In the genomic region with DNA sequence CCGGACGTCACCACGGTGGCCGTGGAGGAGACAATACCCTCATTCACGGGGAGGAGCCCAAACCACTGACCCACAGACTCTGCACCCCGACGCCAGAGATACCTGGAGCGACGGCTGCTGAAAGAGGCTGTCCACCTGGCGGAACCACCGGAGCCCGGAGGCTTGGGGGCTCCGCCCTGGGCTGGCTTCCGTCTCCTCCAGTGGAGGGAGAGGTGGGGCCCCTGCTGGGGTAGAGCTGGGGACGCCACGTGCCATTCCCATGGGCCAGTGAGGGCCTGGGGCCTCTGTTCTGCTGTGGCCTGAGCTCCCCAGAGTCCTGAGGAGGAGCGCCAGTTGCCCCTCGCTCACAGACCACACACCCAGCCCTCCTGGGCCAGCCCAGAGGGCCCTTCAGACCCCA, we compare ENCODE assay signal across 1 cellular context.
TF ChIP-seq lines count a peak whose summit lies in the region.

No MANE protein-coding gene starts in this region.

TF ChIP-seq in K562, 482 proteins besides CTCF, POLR2A, EP300 and RAD21:
- TF ChIP-seq, protein P1, sequence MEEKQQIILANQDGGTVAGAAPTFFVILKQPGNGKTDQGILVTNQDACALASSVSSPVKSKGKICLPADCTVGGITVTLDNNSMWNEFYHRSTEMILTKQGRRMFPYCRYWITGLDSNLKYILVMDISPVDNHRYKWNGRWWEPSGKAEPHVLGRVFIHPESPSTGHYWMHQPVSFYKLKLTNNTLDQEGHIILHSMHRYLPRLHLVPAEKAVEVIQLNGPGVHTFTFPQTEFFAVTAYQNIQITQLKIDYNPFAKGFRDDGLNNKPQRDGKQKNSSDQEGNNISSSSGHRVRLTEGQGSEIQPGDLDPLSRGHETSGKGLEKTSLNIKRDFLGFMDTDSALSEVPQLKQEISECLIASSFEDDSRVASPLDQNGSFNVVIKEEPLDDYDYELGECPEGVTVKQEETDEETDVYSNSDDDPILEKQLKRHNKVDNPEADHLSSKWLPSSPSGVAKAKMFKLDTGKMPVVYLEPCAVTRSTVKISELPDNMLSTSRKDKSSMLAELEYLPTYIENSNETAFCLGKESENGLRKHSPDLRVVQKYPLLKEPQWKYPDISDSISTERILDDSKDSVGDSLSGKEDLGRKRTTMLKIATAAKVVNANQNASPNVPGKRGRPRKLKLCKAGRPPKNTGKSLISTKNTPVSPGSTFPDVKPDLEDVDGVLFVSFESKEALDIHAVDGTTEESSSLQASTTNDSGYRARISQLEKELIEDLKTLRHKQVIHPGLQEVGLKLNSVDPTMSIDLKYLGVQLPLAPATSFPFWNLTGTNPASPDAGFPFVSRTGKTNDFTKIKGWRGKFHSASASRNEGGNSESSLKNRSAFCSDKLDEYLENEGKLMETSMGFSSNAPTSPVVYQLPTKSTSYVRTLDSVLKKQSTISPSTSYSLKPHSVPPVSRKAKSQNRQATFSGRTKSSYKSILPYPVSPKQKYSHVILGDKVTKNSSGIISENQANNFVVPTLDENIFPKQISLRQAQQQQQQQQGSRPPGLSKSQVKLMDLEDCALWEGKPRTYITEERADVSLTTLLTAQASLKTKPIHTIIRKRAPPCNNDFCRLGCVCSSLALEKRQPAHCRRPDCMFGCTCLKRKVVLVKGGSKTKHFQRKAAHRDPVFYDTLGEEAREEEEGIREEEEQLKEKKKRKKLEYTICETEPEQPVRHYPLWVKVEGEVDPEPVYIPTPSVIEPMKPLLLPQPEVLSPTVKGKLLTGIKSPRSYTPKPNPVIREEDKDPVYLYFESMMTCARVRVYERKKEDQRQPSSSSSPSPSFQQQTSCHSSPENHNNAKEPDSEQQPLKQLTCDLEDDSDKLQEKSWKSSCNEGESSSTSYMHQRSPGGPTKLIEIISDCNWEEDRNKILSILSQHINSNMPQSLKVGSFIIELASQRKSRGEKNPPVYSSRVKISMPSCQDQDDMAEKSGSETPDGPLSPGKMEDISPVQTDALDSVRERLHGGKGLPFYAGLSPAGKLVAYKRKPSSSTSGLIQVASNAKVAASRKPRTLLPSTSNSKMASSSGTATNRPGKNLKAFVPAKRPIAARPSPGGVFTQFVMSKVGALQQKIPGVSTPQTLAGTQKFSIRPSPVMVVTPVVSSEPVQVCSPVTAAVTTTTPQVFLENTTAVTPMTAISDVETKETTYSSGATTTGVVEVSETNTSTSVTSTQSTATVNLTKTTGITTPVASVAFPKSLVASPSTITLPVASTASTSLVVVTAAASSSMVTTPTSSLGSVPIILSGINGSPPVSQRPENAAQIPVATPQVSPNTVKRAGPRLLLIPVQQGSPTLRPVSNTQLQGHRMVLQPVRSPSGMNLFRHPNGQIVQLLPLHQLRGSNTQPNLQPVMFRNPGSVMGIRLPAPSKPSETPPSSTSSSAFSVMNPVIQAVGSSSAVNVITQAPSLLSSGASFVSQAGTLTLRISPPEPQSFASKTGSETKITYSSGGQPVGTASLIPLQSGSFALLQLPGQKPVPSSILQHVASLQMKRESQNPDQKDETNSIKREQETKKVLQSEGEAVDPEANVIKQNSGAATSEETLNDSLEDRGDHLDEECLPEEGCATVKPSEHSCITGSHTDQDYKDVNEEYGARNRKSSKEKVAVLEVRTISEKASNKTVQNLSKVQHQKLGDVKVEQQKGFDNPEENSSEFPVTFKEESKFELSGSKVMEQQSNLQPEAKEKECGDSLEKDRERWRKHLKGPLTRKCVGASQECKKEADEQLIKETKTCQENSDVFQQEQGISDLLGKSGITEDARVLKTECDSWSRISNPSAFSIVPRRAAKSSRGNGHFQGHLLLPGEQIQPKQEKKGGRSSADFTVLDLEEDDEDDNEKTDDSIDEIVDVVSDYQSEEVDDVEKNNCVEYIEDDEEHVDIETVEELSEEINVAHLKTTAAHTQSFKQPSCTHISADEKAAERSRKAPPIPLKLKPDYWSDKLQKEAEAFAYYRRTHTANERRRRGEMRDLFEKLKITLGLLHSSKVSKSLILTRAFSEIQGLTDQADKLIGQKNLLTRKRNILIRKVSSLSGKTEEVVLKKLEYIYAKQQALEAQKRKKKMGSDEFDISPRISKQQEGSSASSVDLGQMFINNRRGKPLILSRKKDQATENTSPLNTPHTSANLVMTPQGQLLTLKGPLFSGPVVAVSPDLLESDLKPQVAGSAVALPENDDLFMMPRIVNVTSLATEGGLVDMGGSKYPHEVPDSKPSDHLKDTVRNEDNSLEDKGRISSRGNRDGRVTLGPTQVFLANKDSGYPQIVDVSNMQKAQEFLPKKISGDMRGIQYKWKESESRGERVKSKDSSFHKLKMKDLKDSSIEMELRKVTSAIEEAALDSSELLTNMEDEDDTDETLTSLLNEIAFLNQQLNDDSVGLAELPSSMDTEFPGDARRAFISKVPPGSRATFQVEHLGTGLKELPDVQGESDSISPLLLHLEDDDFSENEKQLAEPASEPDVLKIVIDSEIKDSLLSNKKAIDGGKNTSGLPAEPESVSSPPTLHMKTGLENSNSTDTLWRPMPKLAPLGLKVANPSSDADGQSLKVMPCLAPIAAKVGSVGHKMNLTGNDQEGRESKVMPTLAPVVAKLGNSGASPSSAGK (IDR thresholded peaks at IDR 0.05) = peak; percentile 27; the same call in 1 of the 2 replicates
- TF ChIP-seq ZMIZ1 (IDR thresholded peaks at IDR 0.05; ENCODE audit: low read depth in 2 of 2, low read length in 2 of 2) = no peak
- TF ChIP-seq NCOA1 (IDR thresholded peaks at IDR 0.05; ENCODE audit: low read depth) = no peak
- TF ChIP-seq ZKSCAN8 (CRISPR knock-in tag; IDR thresholded peaks at IDR 0.05) = no peak
- TF ChIP-seq KLF1 (tag; IDR thresholded peaks at IDR 0.05) = 0 out of 2 replicates have a peak, but pooled peaks have one; percentile 16
- no peak for TF ChIP-seq PATZ1 (CRISPR knock-in tag; IDR thresholded peaks at IDR 0.05; ENCODE audit: borderline replicate concordance)
- TF ChIP-seq, protein P2, sequence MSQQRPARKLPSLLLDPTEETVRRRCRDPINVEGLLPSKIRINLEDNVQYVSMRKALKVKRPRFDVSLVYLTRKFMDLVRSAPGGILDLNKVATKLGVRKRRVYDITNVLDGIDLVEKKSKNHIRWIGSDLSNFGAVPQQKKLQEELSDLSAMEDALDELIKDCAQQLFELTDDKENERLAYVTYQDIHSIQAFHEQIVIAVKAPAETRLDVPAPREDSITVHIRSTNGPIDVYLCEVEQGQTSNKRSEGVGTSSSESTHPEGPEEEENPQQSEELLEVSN (IDR thresholded peaks at IDR 0.05; ENCODE audit: borderline replicate concordance in 1 of 2, extremely low read depth in 1 of 2, insufficient read depth in 1 of 2, insufficient read length in 1 of 2, low read depth in 1 of 2, low read length in 1 of 2, poor library complexity in 1 of 2, severe bottlenecking in 1 of 2) = peak in 1 of 2 experiments; percentile 15
